In the genomic region with DNA sequence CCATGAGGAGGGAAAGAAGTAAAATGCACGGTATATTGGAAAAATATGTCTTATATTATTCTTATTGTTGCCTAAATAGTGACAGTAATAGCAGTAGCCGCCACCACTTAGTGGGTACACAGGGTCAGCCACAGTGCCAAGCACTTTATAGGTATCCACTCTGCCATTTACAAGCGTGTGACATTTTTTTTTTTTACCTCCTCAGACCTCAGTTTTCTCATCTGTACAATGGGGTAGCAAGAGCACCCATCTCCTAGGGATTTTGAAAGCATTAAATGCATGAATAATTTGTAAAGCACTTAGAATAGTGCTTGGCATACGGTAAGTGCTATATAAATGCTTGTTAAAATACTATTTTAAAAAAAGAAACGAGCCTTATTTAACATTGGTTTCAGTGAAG, we compare ENCODE assay signal across 29 cellular contexts. TPM values are rescaled to one million over a fixed set of nuclear protein-coding genes. Genes with fewer than 3 reads are reported as not detected.
"Had no signal": no experiment of that assay in that cellular context is flagged by ENCODE, and none has a peak within 500 bp of the region (broad histone marks: within the 10 kb centered on the region; RNA-seq: fewer than 3 reads in every experiment).

No MANE protein-coding gene starts in this region.

- H3K27ac Mint-ChIP-seq: dendritic cell treated with granulocyte-macrophage colony-stimulating factor and Interleukin-4, amounts not matched to agents 40 ng/mL and 50 ng/mL, for 4 days; effector memory CD8-positive, alpha-beta T cell; endodermal cell; mesothelial cell of epicardium; naive B cell had no signal

- H3K4me3 ChIP-seq: esophagus squamous epithelium, gastrocnemius medialis, heart right ventricle, left lung, lower lobe of right lung, mucosa of descending colon had no signal

- H3K27me3 ChIP-seq: gastrocnemius medialis had no signal

- H3K4me3 Mint-ChIP-seq: dendritic cell treated with granulocyte-macrophage colony-stimulating factor and Interleukin-4, amounts not matched to agents 40 ng/mL and 50 ng/mL, for 4 days; effector memory CD8-positive, alpha-beta T cell; endodermal cell; mesothelial cell of epicardium; naive B cell; naive thymus-derived CD8-positive, alpha-beta T cell had no signal

- ATAC-seq: effector memory CD8-positive, alpha-beta T cell; esophagus mucosa; gastrocnemius medialis; heart right ventricle; left cardiac atrium; left lung; left ventricle myocardium superior; lower lobe of right lung; mucosa of descending colon; naive thymus-derived CD8-positive, alpha-beta T cell had no signal

- H3K27me3 Mint-ChIP-seq: dendritic cell treated with granulocyte-macrophage colony-stimulating factor and Interleukin-4, amounts not matched to agents 40 ng/mL and 50 ng/mL, for 4 days; naive thymus-derived CD8-positive, alpha-beta T cell had no signal

- H3K4me1 ChIP-seq: gastrocnemius medialis, lower lobe of right lung had no signal

- H3K4me1 Mint-ChIP-seq: mesothelial cell of epicardium had no signal

- H3K36me3 ChIP-seq: esophagus squamous epithelium, gastrocnemius medialis, heart right ventricle, left lung, lower lobe of right lung had no signal

- DNase-seq: cortex of kidney; effector CD8-positive, alpha-beta T cell; effector memory CD8-positive, alpha-beta T cell; erythroblast; esophagus squamous epithelium; foreskin fibroblast; foreskin melanocyte; gastrocnemius medialis; glutamatergic neuron; head of caudate nucleus; heart right ventricle; hippocampal formation; left cardiac atrium; left lung; left ventricle myocardium superior; lower lobe of right lung; mesenchymal stem cell; mucosa of descending colon; naive B cell; naive thymus-derived CD8-positive, alpha-beta T cell had no signal

- FAIRE-seq: endometrium, islet of Langerhans, keratinocyte had no signal

- H3K27ac ChIP-seq: epithelial cell of prostate, esophagus squamous epithelium, gastrocnemius medialis, heart right ventricle, left lung, lower lobe of right lung had no signal

- H3K36me3 Mint-ChIP-seq: mesothelial cell of epicardium, naive B cell had no signal

- H3K9me3 ChIP-seq: esophagus squamous epithelium, gastrocnemius medialis, heart right ventricle, left lung, lower lobe of right lung, mucosa of descending colon had no signal

RNA-seq across cellular contexts. Expression of gene RTN4RL2, which starts 8.9 kb away (rescaled TPM):
- total RNA-seq: dermis microvascular lymphatic vessel endothelial cell; naive thymus-derived CD8-positive, alpha-beta T cell had no signal
